Comparison of ENCODE assay signal across 10 cellular contexts in the genomic region with DNA sequence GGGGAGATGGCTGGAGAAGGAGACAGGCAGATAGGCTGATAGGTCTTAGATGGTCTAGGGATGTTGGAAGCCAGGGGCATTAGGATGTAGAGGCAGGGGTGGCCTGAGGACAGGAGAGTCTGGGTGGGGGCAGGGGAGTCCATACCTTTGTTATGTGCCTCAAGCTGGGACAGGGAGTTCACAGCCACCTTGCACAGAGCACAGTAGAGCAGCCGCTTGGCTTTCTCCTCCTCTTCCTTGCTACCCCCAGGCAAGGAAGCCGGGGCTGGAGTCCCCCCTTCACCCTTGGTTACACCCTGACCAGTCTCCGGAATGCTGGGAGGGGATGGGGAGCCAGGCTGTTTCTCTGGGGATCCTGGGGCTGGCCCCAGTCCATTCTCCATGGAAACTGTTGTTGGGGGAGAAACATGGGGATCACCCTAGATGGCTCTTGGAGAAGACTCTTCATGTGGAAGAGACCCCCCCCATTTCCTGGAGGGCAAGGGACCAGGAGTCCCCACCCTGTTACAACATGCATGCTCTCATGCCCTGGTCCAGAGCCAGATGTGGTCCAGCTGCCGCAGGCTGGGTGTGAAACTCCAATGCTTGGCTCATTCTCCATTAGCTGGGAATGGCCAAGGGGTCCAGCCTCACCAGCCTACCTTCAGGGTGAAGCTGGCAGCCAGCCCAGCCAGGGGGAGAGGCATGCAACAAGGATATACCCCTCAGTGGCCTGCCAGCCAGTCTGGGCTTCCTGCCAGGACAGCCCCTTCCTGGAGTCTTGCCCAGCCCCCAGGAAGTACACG. TPM values are rescaled to one million over a fixed set of nuclear protein-coding genes. Genes with fewer than 3 reads are reported as not detected.
DNase-seq lines count a peak whose midpoint lies in the region; ATAC-seq and TF ChIP-seq lines count a peak whose summit lies in the region.
"Had no signal": no experiment of that assay in that cellular context is flagged by ENCODE, and none has a peak within 500 bp of the region (broad histone marks: within the 10 kb centered on the region; RNA-seq: fewer than 3 reads in every experiment).

No MANE protein-coding gene starts in this region.

- H3K4me3 ChIP-seq in A673 (ENCODE audit: low read depth, low read length, poor library complexity, severe bottlenecking) = no peak overlapping the region
- no peak overlapping the region for H3K4me3 ChIP-seq in mucosa of rectum (ENCODE audit: low read length in 2 of 2)
- no peak overlapping the region for H3K4me3 ChIP-seq in mesendoderm (ENCODE audit: low read length)

- H3K36me3 ChIP-seq in A673 (ENCODE audit: insufficient read depth, low read length, poor library complexity, severe bottlenecking) (no peaks in the 10 kb centered on the region), mucosa of rectum (ENCODE audit: control insufficient read depth in 2 of 2, insufficient read depth in 2 of 2, low read length in 2 of 2) (no peaks in the 10 kb centered on the region), mesendoderm (ENCODE audit: control insufficient read depth, insufficient read depth, low read length) (no peaks in the 10 kb centered on the region)
- H3K36me3 ChIP-seq: neutrophil had no signal

- H3K27me3 Mint-ChIP-seq in brain = no peaks in the 10 kb centered on the region

- peak overlapping the region; percentile 55 to 90 (median 79) for H3K27ac Mint-ChIP-seq in brain

- H4K8ac ChIP-seq in mesendoderm (ENCODE audit: low read depth, low read length) = no peak overlapping the region

- POLR2A ChIA-PET in A673 (lab: Charles Lee; ENCODE audit: low non-redundant PET) = no interaction called here

- no peak overlapping the region for H2AK5ac ChIP-seq in mesendoderm (ENCODE audit: low read length)

- no peak overlapping the region for H2BK15ac ChIP-seq in mesendoderm (replicated peaks; ENCODE audit: low read depth)

- no peaks in the 10 kb centered on the region for H3K36me3 Mint-ChIP-seq in brain

- H3K9me3 ChIP-seq in A673 (ENCODE audit: low read depth, low read length, poor library complexity, severe bottlenecking) (no peaks in the 10 kb centered on the region), mucosa of rectum (ENCODE audit: control insufficient read depth in 2 of 2, low read length in 2 of 2) (no peaks in the 10 kb centered on the region)
- H3K9me3 ChIP-seq: neutrophil had no signal

- BruUV-seq in A673 (replicated peaks; lab: Mats Ljungman, UMichigan) = no TSS peak

- no peak overlapping the region for H4K5ac ChIP-seq in mesendoderm (ENCODE audit: low read length)

- ATAC-seq in HG03378 (IDR thresholded peaks at IDR 0.05; ENCODE audit: unreplicated experiment) = no peak

- H3K9me3 Mint-ChIP-seq in brain = no peaks in the 10 kb centered on the region

- H2BK120ac ChIP-seq in mesendoderm (ENCODE audit: low read depth, low read length) = no peak overlapping the region

- H3K27me3 ChIP-seq in A673 (replicated peaks; ENCODE audit: insufficient read depth, low read depth, low read length, poor library complexity) = no peaks in the 10 kb centered on the region
- peaks cover 4 to 6% of the 10 kb centered on the region in 2 donors for H3K27me3 ChIP-seq in mucosa of rectum (ENCODE audit: control insufficient read depth in 2 of 2, insufficient read depth in 2 of 2, low read length in 2 of 2)
- H3K27me3 ChIP-seq in mesendoderm (ENCODE audit: insufficient read depth, low read length, poor library complexity) = no peaks in the 10 kb centered on the region
- H3K27me3 ChIP-seq: neutrophil had no signal

- H3K4me1 ChIP-seq in A673 (ENCODE audit: insufficient read depth, low read length, poor library complexity, severe bottlenecking) (peaks cover 55% of the 10 kb centered on the region), mucosa of rectum (ENCODE audit: control insufficient read depth in 2 of 2, insufficient read depth in 2 of 2, low read length in 2 of 2) (peaks cover 13 to 30% of the 10 kb centered on the region in 2 donors), mesendoderm (ENCODE audit: control insufficient read depth, low read depth, low read length) (peaks cover 10% of the 10 kb centered on the region)

- CTCF ChIA-PET in A673 (lab: Charles Lee) = interaction anchor here (1.1 to 1.8 kb wide), 3 partner anchors 8 to 155 kb away, joined by 3 to 33 read pairs (median 6); no protein-coding TSS in a partner anchor

- peak; percentile 52 for DNase-seq in A673 (ENCODE audit: low spot score)
- DNase-seq in middle frontal gyrus (ENCODE audit: extremely low spot score, low spot score) = no peak
- DNase-seq in mesendoderm = no peak
- DNase-seq in NCI-H187 treated with DMSO at 0.1 percent for 48 hours (lab: John Stamatoyannopoulos, UW) = no peak
- DNase-seq: stimulated activated CD8-positive, alpha-beta memory T cell treated with anti-CD3 and anti-CD28 coated beads, Interleukin-4, amount 100 ng/mL, for 48 hours had no signal

- H3K79me1 ChIP-seq in mesendoderm (ENCODE audit: low read length) = no peaks in the 10 kb centered on the region

- intact Hi-C loops in A673 (cut with micrococcal nuclease; ENCODE audit: unreplicated experiment) = loop anchor here (1.0 to 10.0 kb wide), 2 partner anchors 8 to 387 kb away; a partner anchor contains a TSS

- TF ChIP-seq CTCF in A673 (conservative IDR thresholded peaks at IDR 0.05; ENCODE audit: low read depth, low read length) = no peak
- TF ChIP-seq CTCF in brain (conservative IDR thresholded peaks at IDR 0.05) = no peak

- no peak overlapping the region for H3K4me2 ChIP-seq in mesendoderm (ENCODE audit: low read length)

- no CpG with 5 or more reads among the region's 5 CpGs for WGBS in mesendoderm (ENCODE audit: extremely low coverage, insufficient coverage, low lambda C conversion rate)

- no peak overlapping the region for H3K9ac ChIP-seq in mucosa of rectum (ENCODE audit: low read depth in 1 of 2, low read length in 2 of 2)
- no peak overlapping the region for H3K9ac ChIP-seq in mesendoderm (ENCODE audit: low read length)

- no peak overlapping the region for H3K4ac ChIP-seq in mesendoderm (ENCODE audit: low read depth, low read length)

- H3K56ac ChIP-seq in mesendoderm (ENCODE audit: low read length) = no peak overlapping the region

- H3K4me1 Mint-ChIP-seq in brain = peaks cover 92% of the 10 kb centered on the region

- TF ChIP-seq EP300 in Ishikawa (IDR thresholded peaks at IDR 0.05; ENCODE audit: borderline replicate concordance) = peak; percentile 46; the same call in 1 of the 2 replicates

- TF ChIP-seq RAD21 in Ishikawa (IDR thresholded peaks at IDR 0.05; ENCODE audit: low read depth) = no peak

- H3K23ac ChIP-seq in mesendoderm (ENCODE audit: low read length) = no peak overlapping the region

- H3K4me3 Mint-ChIP-seq in brain = peak overlapping the region in 4 of 5 experiments; percentile 25 to 56 (median 46)

- H3K27ac ChIP-seq in A673 (ENCODE audit: low read depth, low read length, poor library complexity, severe bottlenecking) = no peak overlapping the region
- H3K27ac ChIP-seq in mucosa of rectum (ENCODE audit: low read depth in 2 of 2, low read length in 2 of 2) = peak overlapping the region; percentile 9 to 48
- no peak overlapping the region for H3K27ac ChIP-seq in mesendoderm (ENCODE audit: low read depth, low read length)
- H3K27ac ChIP-seq: neutrophil had no signal

- H2BK5ac ChIP-seq in mesendoderm (ENCODE audit: low read length) = no peak overlapping the region

- no peak overlapping the region for H3K18ac ChIP-seq in mesendoderm (ENCODE audit: low read length)

- no peaks in the 10 kb centered on the region for H3K79me2 ChIP-seq in mesendoderm (ENCODE audit: control insufficient read depth, insufficient read depth, low read length)

TF ChIP-seq in Ishikawa, 13 proteins besides CTCF, POLR2A, EP300 and RAD21 (continues in another document):
- TF ChIP-seq, protein P1, sequence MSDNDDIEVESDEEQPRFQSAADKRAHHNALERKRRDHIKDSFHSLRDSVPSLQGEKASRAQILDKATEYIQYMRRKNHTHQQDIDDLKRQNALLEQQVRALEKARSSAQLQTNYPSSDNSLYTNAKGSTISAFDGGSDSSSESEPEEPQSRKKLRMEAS (IDR thresholded peaks at IDR 0.05) = peak; percentile 23; the same call in 1 of the 2 replicates
- TF ChIP-seq, protein P2, sequence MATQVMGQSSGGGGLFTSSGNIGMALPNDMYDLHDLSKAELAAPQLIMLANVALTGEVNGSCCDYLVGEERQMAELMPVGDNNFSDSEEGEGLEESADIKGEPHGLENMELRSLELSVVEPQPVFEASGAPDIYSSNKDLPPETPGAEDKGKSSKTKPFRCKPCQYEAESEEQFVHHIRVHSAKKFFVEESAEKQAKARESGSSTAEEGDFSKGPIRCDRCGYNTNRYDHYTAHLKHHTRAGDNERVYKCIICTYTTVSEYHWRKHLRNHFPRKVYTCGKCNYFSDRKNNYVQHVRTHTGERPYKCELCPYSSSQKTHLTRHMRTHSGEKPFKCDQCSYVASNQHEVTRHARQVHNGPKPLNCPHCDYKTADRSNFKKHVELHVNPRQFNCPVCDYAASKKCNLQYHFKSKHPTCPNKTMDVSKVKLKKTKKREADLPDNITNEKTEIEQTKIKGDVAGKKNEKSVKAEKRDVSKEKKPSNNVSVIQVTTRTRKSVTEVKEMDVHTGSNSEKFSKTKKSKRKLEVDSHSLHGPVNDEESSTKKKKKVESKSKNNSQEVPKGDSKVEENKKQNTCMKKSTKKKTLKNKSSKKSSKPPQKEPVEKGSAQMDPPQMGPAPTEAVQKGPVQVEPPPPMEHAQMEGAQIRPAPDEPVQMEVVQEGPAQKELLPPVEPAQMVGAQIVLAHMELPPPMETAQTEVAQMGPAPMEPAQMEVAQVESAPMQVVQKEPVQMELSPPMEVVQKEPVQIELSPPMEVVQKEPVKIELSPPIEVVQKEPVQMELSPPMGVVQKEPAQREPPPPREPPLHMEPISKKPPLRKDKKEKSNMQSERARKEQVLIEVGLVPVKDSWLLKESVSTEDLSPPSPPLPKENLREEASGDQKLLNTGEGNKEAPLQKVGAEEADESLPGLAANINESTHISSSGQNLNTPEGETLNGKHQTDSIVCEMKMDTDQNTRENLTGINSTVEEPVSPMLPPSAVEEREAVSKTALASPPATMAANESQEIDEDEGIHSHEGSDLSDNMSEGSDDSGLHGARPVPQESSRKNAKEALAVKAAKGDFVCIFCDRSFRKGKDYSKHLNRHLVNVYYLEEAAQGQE (IDR thresholded peaks at IDR 0.05; ENCODE audit: low read depth) = no peak
- TF ChIP-seq CREB1 (IDR thresholded peaks at IDR 0.05; ENCODE audit: low read depth) (no peak), TEAD4 (IDR thresholded peaks at IDR 0.05) (no peak)

RNA-seq across cellular contexts. Expression of a gene that starts 7.2 kb away (rescaled TPM):
- not detected in 2 replicates for total RNA-seq in A673 (2021)
- not detected for polyA plus RNA-seq in brain (ENCODE audit: insufficient read depth, low read depth, low replicate concordance)
- not detected for polyA plus RNA-seq in mesendoderm (2013, experiment 1 of 2)
- not detected for polyA plus RNA-seq in mesendoderm (2013, experiment 2 of 2)

RNA-seq across cellular contexts. Expression of a gene that starts 13.0 kb away (rescaled TPM):
- total RNA-seq in A673 (2021) = 17.5 and 26.8 TPM in 2 replicates
- polyA plus RNA-seq in brain (ENCODE audit: insufficient read depth, low read depth, low replicate concordance) = 109 TPM
- 6.6 TPM for polyA plus RNA-seq in mesendoderm (2013, experiment 1 of 2)
- polyA plus RNA-seq in mesendoderm (2013, experiment 2 of 2) = 6.0 TPM

RNA-seq across cellular contexts. Expression of a gene that starts 46.6 kb away (rescaled TPM):
- total RNA-seq in A673 (2021) = 169 and 187 TPM in 2 replicates
- 220 TPM for polyA plus RNA-seq in brain (ENCODE audit: insufficient read depth, low read depth, low replicate concordance)
- polyA plus RNA-seq in mesendoderm (2013, experiment 1 of 2) = 105 TPM
- 99.7 TPM for polyA plus RNA-seq in mesendoderm (2013, experiment 2 of 2)

RNA-seq across cellular contexts. Expression of a gene that starts 47.5 kb away (rescaled TPM):
- total RNA-seq in A673 (2021) = 96.8 and 108 TPM in 2 replicates
- polyA plus RNA-seq in brain (ENCODE audit: insufficient read depth, low read depth, low replicate concordance) = 12.0 TPM
- polyA plus RNA-seq in mesendoderm (2013, experiment 1 of 2) = 39.8 TPM
- 35.6 TPM for polyA plus RNA-seq in mesendoderm (2013, experiment 2 of 2)

Comparison
In these comparisons a context has a peak if more than half of its experiments do, and no peak if none do; other contexts are left out.
1. H3K27ac ChIP-seq: peak in mucosa of rectum (2 of 2); none in A673 (single experiment) and mesendoderm (single experiment).